ENCODE assay signal across 2 cellular contexts in the genomic region with DNA sequence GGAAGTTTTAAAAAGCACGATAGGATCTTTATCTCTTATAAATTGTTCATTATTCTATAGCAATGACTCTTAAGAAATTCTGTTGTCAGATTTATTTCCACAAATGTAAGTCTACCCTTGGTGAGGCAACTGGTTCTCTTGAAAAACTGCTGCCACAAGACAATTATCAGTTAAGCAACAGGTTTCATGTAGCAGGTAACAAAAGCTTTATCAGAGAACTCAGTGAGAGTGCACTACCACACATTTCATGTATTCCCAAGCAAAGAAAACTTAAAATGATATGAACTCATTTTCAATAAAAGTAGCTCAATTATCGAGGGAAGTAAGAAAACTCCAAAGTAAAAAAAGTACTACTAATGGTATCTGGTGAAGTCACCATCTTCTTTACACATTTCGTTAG.
TF ChIP-seq lines count a peak whose summit lies in the region.

No MANE protein-coding gene starts in this region.

TF ChIP-seq in GM23338, 12 proteins besides CTCF, POLR2A, EP300 and RAD21 (continues in another document):
- TF ChIP-seq, protein P1, sequence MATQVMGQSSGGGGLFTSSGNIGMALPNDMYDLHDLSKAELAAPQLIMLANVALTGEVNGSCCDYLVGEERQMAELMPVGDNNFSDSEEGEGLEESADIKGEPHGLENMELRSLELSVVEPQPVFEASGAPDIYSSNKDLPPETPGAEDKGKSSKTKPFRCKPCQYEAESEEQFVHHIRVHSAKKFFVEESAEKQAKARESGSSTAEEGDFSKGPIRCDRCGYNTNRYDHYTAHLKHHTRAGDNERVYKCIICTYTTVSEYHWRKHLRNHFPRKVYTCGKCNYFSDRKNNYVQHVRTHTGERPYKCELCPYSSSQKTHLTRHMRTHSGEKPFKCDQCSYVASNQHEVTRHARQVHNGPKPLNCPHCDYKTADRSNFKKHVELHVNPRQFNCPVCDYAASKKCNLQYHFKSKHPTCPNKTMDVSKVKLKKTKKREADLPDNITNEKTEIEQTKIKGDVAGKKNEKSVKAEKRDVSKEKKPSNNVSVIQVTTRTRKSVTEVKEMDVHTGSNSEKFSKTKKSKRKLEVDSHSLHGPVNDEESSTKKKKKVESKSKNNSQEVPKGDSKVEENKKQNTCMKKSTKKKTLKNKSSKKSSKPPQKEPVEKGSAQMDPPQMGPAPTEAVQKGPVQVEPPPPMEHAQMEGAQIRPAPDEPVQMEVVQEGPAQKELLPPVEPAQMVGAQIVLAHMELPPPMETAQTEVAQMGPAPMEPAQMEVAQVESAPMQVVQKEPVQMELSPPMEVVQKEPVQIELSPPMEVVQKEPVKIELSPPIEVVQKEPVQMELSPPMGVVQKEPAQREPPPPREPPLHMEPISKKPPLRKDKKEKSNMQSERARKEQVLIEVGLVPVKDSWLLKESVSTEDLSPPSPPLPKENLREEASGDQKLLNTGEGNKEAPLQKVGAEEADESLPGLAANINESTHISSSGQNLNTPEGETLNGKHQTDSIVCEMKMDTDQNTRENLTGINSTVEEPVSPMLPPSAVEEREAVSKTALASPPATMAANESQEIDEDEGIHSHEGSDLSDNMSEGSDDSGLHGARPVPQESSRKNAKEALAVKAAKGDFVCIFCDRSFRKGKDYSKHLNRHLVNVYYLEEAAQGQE (IDR thresholded peaks at IDR 0.05; ENCODE audit: unreplicated experiment): no peak
- no peak for TF ChIP-seq ZNF114 (CRISPR knock-in tag; IDR thresholded peaks at IDR 0.05)
- TF ChIP-seq CREB1 (CRISPR knock-in tag; IDR thresholded peaks at IDR 0.05; ENCODE audit: low read depth): no peak
- TF ChIP-seq STAT1 (IDR thresholded peaks at IDR 0.05; ENCODE audit: unreplicated experiment): no peak
- no peak for TF ChIP-seq JUNB (IDR thresholded peaks at IDR 0.05; ENCODE audit: unreplicated experiment)
- TF ChIP-seq EZH2phosphoT487 (IDR thresholded peaks at IDR 0.05; ENCODE audit: unreplicated experiment): no peak
- no peak for TF ChIP-seq POLR2AphosphoS5 (IDR thresholded peaks at IDR 0.05; ENCODE audit: low read depth)
- TF ChIP-seq, protein P2, sequence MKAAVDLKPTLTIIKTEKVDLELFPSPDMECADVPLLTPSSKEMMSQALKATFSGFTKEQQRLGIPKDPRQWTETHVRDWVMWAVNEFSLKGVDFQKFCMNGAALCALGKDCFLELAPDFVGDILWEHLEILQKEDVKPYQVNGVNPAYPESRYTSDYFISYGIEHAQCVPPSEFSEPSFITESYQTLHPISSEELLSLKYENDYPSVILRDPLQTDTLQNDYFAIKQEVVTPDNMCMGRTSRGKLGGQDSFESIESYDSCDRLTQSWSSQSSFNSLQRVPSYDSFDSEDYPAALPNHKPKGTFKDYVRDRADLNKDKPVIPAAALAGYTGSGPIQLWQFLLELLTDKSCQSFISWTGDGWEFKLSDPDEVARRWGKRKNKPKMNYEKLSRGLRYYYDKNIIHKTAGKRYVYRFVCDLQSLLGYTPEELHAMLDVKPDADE (IDR thresholded peaks at IDR 0.05): no peak
- no peak for TF ChIP-seq ZNF331 (CRISPR knock-in tag; IDR thresholded peaks at IDR 0.05; ENCODE audit: low read depth)
- no peak for TF ChIP-seq NANOG (IDR thresholded peaks at IDR 0.05; ENCODE audit: borderline replicate concordance)
- TF ChIP-seq EZH2 (IDR thresholded peaks at IDR 0.05; ENCODE audit: low read depth, unreplicated experiment): no peak

TF ChIP-seq in K562, 482 proteins besides CTCF, POLR2A, EP300 and RAD21:
- TF ChIP-seq DPF2 (IDR thresholded peaks at IDR 0.05) (peak; percentile 38; the same call in 1 of the 2 replicates), HCFC1 (IDR thresholded peaks at IDR 0.05; ENCODE audit: low read depth, low read length) (no peak), HDAC1 (IDR thresholded peaks at IDR 0.05) (no peak), RUNX1 (IDR thresholded peaks at IDR 0.05; ENCODE audit: low read depth) (no peak), TCF3 (CRISPR knock-in tag; IDR thresholded peaks at IDR 0.05) (peak; percentile 35; the same call in 1 of the 2 replicates), TAL1 (IDR thresholded peaks at IDR 0.05) (peak; percentile 23; the same call in 1 of the 2 replicates), SOX6 (IDR thresholded peaks at IDR 0.05) (peak; percentile 16; the same call in 1 of the 2 replicates), ZNF75A (CRISPR knock-in tag; IDR thresholded peaks at IDR 0.05) (no peak), CBFA2T3 (IDR thresholded peaks at IDR 0.05) (peak; percentile 40; the same call in 1 of the 2 replicates), ARID1B (IDR thresholded peaks at IDR 0.05) (peak; percentile 39), TEAD4 (IDR thresholded peaks at IDR 0.05; ENCODE audit: low read length) (peak; percentile 35; the same call in 1 of the 2 replicates), TEAD4 (CRISPR knock-in tag; IDR thresholded peaks at IDR 0.05; ENCODE audit: borderline replicate concordance) (no peak), SMARCA4 (IDR thresholded peaks at IDR 0.05) (peak; percentile 33; the same call in 1 of the 2 replicates), TEAD2 (tag; IDR thresholded peaks at IDR 0.05) (no peak), TBL1XR1 (IDR thresholded peaks at IDR 0.05; ENCODE audit: low read length in 2 of 2) (no peak)
- TF ChIP-seq, protein P3, sequence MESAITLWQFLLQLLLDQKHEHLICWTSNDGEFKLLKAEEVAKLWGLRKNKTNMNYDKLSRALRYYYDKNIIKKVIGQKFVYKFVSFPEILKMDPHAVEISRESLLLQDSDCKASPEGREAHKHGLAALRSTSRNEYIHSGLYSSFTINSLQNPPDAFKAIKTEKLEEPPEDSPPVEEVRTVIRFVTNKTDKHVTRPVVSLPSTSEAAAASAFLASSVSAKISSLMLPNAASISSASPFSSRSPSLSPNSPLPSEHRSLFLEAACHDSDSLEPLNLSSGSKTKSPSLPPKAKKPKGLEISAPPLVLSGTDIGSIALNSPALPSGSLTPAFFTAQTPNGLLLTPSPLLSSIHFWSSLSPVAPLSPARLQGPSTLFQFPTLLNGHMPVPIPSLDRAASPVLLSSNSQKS (CRISPR knock-in tag; IDR thresholded peaks at IDR 0.05): no peak
- TF ChIP-seq, protein P4, sequence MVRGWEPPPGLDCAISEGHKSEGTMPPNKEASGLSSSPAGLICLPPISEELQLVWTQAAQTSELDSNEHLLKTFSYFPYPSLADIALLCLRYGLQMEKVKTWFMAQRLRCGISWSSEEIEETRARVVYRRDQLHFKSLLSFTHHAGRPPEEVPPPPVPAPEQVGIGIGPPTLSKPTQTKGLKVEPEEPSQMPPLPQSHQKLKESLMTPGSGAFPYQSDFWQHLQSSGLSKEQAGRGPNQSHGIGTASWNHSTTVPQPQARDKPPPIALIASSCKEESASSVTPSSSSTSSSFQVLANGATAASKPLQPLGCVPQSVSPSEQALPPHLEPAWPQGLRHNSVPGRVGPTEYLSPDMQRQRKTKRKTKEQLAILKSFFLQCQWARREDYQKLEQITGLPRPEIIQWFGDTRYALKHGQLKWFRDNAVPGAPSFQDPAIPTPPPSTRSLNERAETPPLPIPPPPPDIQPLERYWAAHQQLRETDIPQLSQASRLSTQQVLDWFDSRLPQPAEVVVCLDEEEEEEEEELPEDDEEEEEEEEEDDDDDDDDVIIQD (CRISPR knock-in tag; IDR thresholded peaks at IDR 0.05): no peak
- TF ChIP-seq, protein P5, sequence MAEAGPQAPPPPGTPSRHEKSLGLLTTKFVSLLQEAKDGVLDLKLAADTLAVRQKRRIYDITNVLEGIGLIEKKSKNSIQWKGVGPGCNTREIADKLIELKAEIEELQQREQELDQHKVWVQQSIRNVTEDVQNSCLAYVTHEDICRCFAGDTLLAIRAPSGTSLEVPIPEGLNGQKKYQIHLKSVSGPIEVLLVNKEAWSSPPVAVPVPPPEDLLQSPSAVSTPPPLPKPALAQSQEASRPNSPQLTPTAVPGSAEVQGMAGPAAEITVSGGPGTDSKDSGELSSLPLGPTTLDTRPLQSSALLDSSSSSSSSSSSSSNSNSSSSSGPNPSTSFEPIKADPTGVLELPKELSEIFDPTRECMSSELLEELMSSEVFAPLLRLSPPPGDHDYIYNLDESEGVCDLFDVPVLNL (CRISPR knock-in tag; IDR thresholded peaks at IDR 0.05; ENCODE audit: low read depth): no peak
